In the genomic region with DNA sequence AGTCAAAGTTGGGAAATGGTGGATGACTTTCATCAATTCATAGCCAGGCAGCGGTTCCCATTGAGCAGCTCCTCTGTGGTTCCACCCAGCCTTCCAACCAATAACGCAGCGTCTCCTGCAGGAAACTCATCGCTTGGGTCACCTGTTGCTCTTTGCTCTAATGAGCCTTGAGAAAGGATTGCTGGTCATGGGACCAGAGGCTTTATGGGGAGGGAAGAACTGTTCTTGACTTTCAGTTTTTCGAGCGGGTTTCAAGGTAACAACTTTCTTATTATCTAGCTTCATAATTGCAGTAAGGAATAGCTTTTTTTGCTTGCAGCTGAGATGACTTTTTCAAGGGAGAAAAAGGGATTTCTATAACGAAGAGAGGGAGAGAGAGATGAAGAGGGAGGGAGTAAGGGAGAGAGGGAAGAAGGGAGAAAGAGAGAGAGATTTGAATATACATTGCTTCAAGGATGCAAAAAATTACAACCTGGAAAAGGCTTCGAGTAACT, we compare ENCODE assay signal across 8 cellular contexts. TPM values are rescaled to one million over a fixed set of nuclear protein-coding genes. Genes with fewer than 3 reads are reported as not detected.
A peak's percentile ranks its signal among the peaks of the same experiment; 100 is the strongest.
DNase-seq lines count a peak whose midpoint lies in the region; ATAC-seq and TF ChIP-seq lines count a peak whose summit lies in the region.

No MANE protein-coding gene starts in this region.

- H3K4me1 ChIP-seq in CD4-positive, alpha-beta memory T cell (ENCODE audit: insufficient read depth, low read length): no peaks in the 10 kb centered on the region
- H3K4me1 ChIP-seq in HEK293 (ENCODE audit: control insufficient read depth, insufficient read depth, low read length) (peaks cover 6% of the 10 kb centered on the region), rectal smooth muscle tissue (ENCODE audit: control insufficient read depth, insufficient read depth, low read length) (peaks cover 24% of the 10 kb centered on the region)

- peaks cover 0 to 5% of the 10 kb centered on the region in 2 donors for H3K36me3 Mint-ChIP-seq in CD4-positive, alpha-beta memory T cell

- peaks cover 1 to 18% of the 10 kb centered on the region in 2 donors for H3K27me3 Mint-ChIP-seq in CD4-positive, alpha-beta memory T cell

- H3K4me1 Mint-ChIP-seq in CD4-positive, alpha-beta memory T cell: peaks cover 2 to 22% (median 8%) of the 10 kb centered on the region in 4 donors

- POLR2A ChIA-PET in CD4-positive, alpha-beta memory T cell (lab: Charles Lee; ENCODE audit: partially characterized antibody): no interaction called here
- POLR2A ChIA-PET in HEK293 (lab: Yijun Ruan, JAX): interaction anchor here (0.6 kb wide), 2 partner anchors 11 to 66 kb away, joined by 3 to 7 read pairs; no protein-coding TSS in a partner anchor

- peak; percentile 69 for ATAC-seq in left ventricle myocardium superior

- peaks cover 0 to 2% (median 0%) of the 10 kb centered on the region in 8 donors for H3K9me3 Mint-ChIP-seq in CD4-positive, alpha-beta memory T cell

- H3K36me3 ChIP-seq in CD4-positive, alpha-beta memory T cell (ENCODE audit: insufficient read depth, low read length): no peaks in the 10 kb centered on the region
- H3K36me3 ChIP-seq in HEK293 (ENCODE audit: control insufficient read depth in 2 of 2, insufficient read depth in 1 of 2, low read length in 2 of 2) (no peaks in the 10 kb centered on the region), rectal smooth muscle tissue (ENCODE audit: control insufficient read depth, insufficient read depth, low read length) (no peaks in the 10 kb centered on the region)

- H3K9me3 ChIP-seq in CD4-positive, alpha-beta memory T cell (ENCODE audit: control insufficient read depth in 1 of 2, low read length in 2 of 2): no peaks in the 10 kb centered on the region
- H3K9me3 ChIP-seq in HEK293 (ENCODE audit: control insufficient read depth, insufficient read depth, low read depth, low read length): no peaks in the 10 kb centered on the region

- H3K4me3 Mint-ChIP-seq in CD4-positive, alpha-beta memory T cell: peak overlapping the region in 5 of 8 donors; percentile 11 to 71 (median 46)

- CTCF ChIA-PET in CD4-positive, alpha-beta memory T cell (lab: Charles Lee; ENCODE audit: partially characterized antibody): interaction anchor here (1.5 kb wide), 1 partner anchor 86 kb away, joined by 3 read pairs; no protein-coding TSS in a partner anchor
- CTCF ChIA-PET in HEK293 (lab: Yijun Ruan, JAX): interaction anchor here (0.5 to 0.6 kb wide), 2 partner anchors 195 to 736 kb away, joined by 3 read pairs; no protein-coding TSS in a partner anchor

- no peak overlapping the region for H3K27ac ChIP-seq in CD4-positive, alpha-beta memory T cell (ENCODE audit: low read depth, low read length)
- H3K27ac ChIP-seq in HEK293 (ENCODE audit: extremely low read depth, low read depth, low read length) (no peak overlapping the region), rectal smooth muscle tissue (ENCODE audit: low read depth, low read length) (peak overlapping the region; percentile 84)

- peak overlapping the region in 2 of 7 donors; percentile 57 to 62 for H3K27ac Mint-ChIP-seq in CD4-positive, alpha-beta memory T cell

- no peak for DNase-seq in CD4-positive, alpha-beta memory T cell
- DNase-seq in SKM-1 treated with dmso at 0.1 percent for 144 hours (lab: John Stamatoyannopoulos, UW; ENCODE audit: unreplicated experiment): peak; percentile 87
- DNase-seq in left ventricle myocardium superior: peak; percentile 32
- no peak for DNase-seq in DMS53 (lab: John Stamatoyannopoulos, UW)
- DNase-seq in Kasumi-1 (lab: John Stamatoyannopoulos, UW): no peak
- DNase-seq in 8988T: no peak

- TF ChIP-seq CTCF in HEK293 (tag by site-specific recombination; IDR thresholded peaks at IDR 0.05): no peak

- H3K4me3 ChIP-seq in CD4-positive, alpha-beta memory T cell (ENCODE audit: low read length in 2 of 2): no peak overlapping the region
- H3K4me3 ChIP-seq in HEK293 (ENCODE audit: low read depth, low read length): peak overlapping the region; percentile 26
- H3K4me3 ChIP-seq in rectal smooth muscle tissue (ENCODE audit: low read length): peak overlapping the region; percentile 65

- no peak overlapping the region for H3K9ac ChIP-seq in rectal smooth muscle tissue (ENCODE audit: low read length)

- intact Hi-C loops in CD4-positive, alpha-beta memory T cell (cut with micrococcal nuclease): loop anchor here (5.0 kb wide), 1 partner anchor 87 kb away; no protein-coding TSS in a partner anchor
- intact Hi-C loops in left ventricle myocardium superior (cut with micrococcal nuclease): no loop called here

- no peaks in the 10 kb centered on the region for H3K27me3 ChIP-seq in CD4-positive, alpha-beta memory T cell (ENCODE audit: insufficient read depth, low read length)
- H3K27me3 ChIP-seq in rectal smooth muscle tissue (ENCODE audit: control insufficient read depth, insufficient read depth, low read length): no peaks in the 10 kb centered on the region

TF ChIP-seq in HEK293, 187 proteins besides CTCF, POLR2A, EP300 and RAD21 (continues in another document):
- peak; percentile 80 for TF ChIP-seq ZBTB17 (tag by site-specific recombination; IDR thresholded peaks at IDR 0.05)
- TF ChIP-seq ZNF157 (tag by site-specific recombination; IDR thresholded peaks at IDR 0.05): no peak
- no peak for TF ChIP-seq ZNF394 (tag by site-specific recombination; IDR thresholded peaks at IDR 0.05; ENCODE audit: borderline replicate concordance)
- TF ChIP-seq SP7 (tag by site-specific recombination; IDR thresholded peaks at IDR 0.05): no peak
- TF ChIP-seq ZNF366 (tag by site-specific recombination; conservative IDR thresholded peaks at IDR 0.05): peak; percentile 95
- 0 out of 2 replicates have a peak, but pooled peaks have one; percentile 29 for TF ChIP-seq SP3 (tag by site-specific recombination; IDR thresholded peaks at IDR 0.05)
- peak; percentile 65; the same call in 1 of the 2 replicates for TF ChIP-seq ZNF335 (tag by site-specific recombination; conservative IDR thresholded peaks at IDR 0.05)
- TF ChIP-seq, protein P1, sequence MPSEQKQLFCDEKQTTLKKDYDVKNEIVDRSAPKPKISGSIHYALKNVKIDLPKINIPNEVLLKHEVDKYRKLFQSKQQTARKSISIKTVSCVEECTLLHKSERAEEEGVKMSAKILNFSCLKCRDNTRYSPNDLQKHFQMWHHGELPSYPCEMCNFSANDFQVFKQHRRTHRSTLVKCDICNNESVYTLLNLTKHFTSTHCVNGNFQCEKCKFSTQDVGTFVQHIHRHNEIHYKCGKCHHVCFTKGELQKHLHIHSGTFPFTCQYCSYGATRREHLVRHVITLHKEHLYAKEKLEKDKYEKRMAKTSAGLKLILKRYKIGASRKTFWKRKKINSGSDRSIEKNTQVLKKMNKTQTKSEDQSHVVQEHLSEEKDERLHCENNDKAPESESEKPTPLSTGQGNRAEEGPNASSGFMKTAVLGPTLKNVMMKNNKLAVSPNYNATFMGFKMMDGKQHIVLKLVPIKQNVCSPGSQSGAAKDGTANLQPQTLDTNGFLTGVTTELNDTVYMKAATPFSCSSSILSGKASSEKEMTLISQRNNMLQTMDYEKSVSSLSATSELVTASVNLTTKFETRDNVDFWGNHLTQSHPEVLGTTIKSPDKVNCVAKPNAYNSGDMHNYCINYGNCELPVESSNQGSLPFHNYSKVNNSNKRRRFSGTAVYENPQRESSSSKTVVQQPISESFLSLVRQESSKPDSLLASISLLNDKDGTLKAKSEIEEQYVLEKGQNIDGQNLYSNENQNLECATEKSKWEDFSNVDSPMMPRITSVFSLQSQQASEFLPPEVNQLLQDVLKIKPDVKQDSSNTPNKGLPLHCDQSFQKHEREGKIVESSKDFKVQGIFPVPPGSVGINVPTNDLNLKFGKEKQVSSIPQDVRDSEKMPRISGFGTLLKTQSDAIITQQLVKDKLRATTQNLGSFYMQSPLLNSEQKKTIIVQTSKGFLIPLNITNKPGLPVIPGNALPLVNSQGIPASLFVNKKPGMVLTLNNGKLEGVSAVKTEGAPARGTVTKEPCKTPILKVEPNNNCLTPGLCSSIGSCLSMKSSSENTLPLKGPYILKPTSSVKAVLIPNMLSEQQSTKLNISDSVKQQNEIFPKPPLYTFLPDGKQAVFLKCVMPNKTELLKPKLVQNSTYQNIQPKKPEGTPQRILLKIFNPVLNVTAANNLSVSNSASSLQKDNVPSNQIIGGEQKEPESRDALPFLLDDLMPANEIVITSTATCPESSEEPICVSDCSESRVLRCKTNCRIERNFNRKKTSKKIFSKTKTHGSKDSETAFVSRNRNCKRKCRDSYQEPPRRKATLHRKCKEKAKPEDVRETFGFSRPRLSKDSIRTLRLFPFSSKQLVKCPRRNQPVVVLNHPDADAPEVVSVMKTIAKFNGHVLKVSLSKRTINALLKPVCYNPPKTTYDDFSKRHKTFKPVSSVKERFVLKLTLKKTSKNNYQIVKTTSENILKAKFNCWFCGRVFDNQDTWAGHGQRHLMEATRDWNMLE (tag by site-specific recombination; conservative IDR thresholded peaks at IDR 0.05; ENCODE audit: low read depth): peak; percentile 56; the same call in 1 of the 2 replicates
- no peak for TF ChIP-seq ZNF792 (tag by site-specific recombination; IDR thresholded peaks at IDR 0.05)
- TF ChIP-seq ZFP69B (tag by site-specific recombination; IDR thresholded peaks at IDR 0.05): no peak
- TF ChIP-seq, protein P2, sequence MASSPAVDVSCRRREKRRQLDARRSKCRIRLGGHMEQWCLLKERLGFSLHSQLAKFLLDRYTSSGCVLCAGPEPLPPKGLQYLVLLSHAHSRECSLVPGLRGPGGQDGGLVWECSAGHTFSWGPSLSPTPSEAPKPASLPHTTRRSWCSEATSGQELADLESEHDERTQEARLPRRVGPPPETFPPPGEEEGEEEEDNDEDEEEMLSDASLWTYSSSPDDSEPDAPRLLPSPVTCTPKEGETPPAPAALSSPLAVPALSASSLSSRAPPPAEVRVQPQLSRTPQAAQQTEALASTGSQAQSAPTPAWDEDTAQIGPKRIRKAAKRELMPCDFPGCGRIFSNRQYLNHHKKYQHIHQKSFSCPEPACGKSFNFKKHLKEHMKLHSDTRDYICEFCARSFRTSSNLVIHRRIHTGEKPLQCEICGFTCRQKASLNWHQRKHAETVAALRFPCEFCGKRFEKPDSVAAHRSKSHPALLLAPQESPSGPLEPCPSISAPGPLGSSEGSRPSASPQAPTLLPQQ (tag by site-specific recombination; IDR thresholded peaks at IDR 0.05): 0 out of 2 replicates have a peak, but pooled peaks have one; percentile 28
- no peak for TF ChIP-seq ZNF350 (tag by site-specific recombination; IDR thresholded peaks at IDR 0.05)
- no peak for TF ChIP-seq ZNF654 (tag by site-specific recombination; IDR thresholded peaks at IDR 0.05; ENCODE audit: low read depth)
- 0 out of 2 replicates have a peak, but pooled peaks have one; percentile 27 for TF ChIP-seq ZFP37 (tag by site-specific recombination; IDR thresholded peaks at IDR 0.05)
- TF ChIP-seq SCRT1 (tag by site-specific recombination; IDR thresholded peaks at IDR 0.05; ENCODE audit: borderline replicate concordance): peak; percentile 96

RNA-seq across cellular contexts. Expression of a gene that starts 0.4 kb away (rescaled TPM):
- 1 to 10 TPM; 1.6 to 1.9 TPM for total RNA-seq in CD4-positive, alpha-beta memory T cell
- 1 to 10 TPM; 1.2 to 1.6 TPM for polyA plus RNA-seq in CD4-positive, alpha-beta memory T cell
- 7.5 TPM for total RNA-seq in left ventricle myocardium superior

Comparison
In these comparisons a context has a peak if more than half of its experiments do, and no peak if none do; other contexts are left out.
1. DNase-seq: peak in SKM-1 treated with dmso at 0.1 percent for 144 hours (single experiment) and left ventricle myocardium superior (single experiment); none in CD4-positive, alpha-beta memory T cell (0 of 5), DMS53 (single experiment), Kasumi-1 (0 of 2) and 8988T (single experiment).
2. H3K4me3 ChIP-seq: peak in HEK293 (single experiment) and rectal smooth muscle tissue (single experiment); none in CD4-positive, alpha-beta memory T cell (0 of 2).